Comparison of ENCODE assay signal across 2 cellular contexts in genomic region chr12:23889069-23889440, GRCh38.
TF ChIP-seq lines count a peak whose summit lies in the region.

No MANE protein-coding gene starts in this region.

TF ChIP-seq in K562, 482 proteins besides CTCF, POLR2A, EP300 and RAD21 (continued from another document):
- TF ChIP-seq FOXJ2 (tag; IDR thresholded peaks at IDR 0.05), result no peak
- TF ChIP-seq NFIC (IDR thresholded peaks at IDR 0.05), result no peak
- no peak for TF ChIP-seq RBFOX2 (IDR thresholded peaks at IDR 0.05; ENCODE audit: low read depth, low read length)
- TF ChIP-seq TGIF2 (CRISPR knock-in tag; IDR thresholded peaks at IDR 0.05), result no peak
- TF ChIP-seq MTA3 (IDR thresholded peaks at IDR 0.05; ENCODE audit: borderline replicate concordance), result no peak
- no peak for TF ChIP-seq HNRNPUL1 (IDR thresholded peaks at IDR 0.05; ENCODE audit: low read length)
- TF ChIP-seq SOX6 (IDR thresholded peaks at IDR 0.05), result no peak
- TF ChIP-seq HDAC1 (IDR thresholded peaks at IDR 0.05), result no peak
- no peak for TF ChIP-seq MYNN (IDR thresholded peaks at IDR 0.05)
- TF ChIP-seq MYNN (CRISPR knock-in tag; IDR thresholded peaks at IDR 0.05), result no peak
- no peak for TF ChIP-seq ZNF395 (CRISPR knock-in tag; IDR thresholded peaks at IDR 0.05)
- TF ChIP-seq TARDBP (IDR thresholded peaks at IDR 0.05), result no peak
- TF ChIP-seq ESRRB (CRISPR knock-in tag; IDR thresholded peaks at IDR 0.05; ENCODE audit: borderline replicate concordance), result no peak
- no peak for TF ChIP-seq DDX20 (tag; IDR thresholded peaks at IDR 0.05; ENCODE audit: low read depth)
- no peak for TF ChIP-seq HNRNPH1 (optimal IDR thresholded peaks at IDR 0.05; ENCODE audit: low read depth, low read length)
- TF ChIP-seq ZNF41 (CRISPR knock-in tag; conservative IDR thresholded peaks at IDR 0.05), result no peak
- no peak for TF ChIP-seq ATF1 (CRISPR knock-in tag; IDR thresholded peaks at IDR 0.05)
- TF ChIP-seq ATF1 (tag; IDR thresholded peaks at IDR 0.05), result no peak
- TF ChIP-seq TRIM24 (IDR thresholded peaks at IDR 0.05), result no peak

TF ChIP-seq in neural cell, 6 proteins besides CTCF, POLR2A, EP300 and RAD21:
- TF ChIP-seq POLR2AphosphoS5 (IDR thresholded peaks at IDR 0.05) (no peak), REST (IDR thresholded peaks at IDR 0.05; ENCODE audit: borderline replicate concordance) (no peak), TAF1 (IDR thresholded peaks at IDR 0.05; ENCODE audit: low read depth) (no peak), EZH2 (IDR thresholded peaks at IDR 0.05; ENCODE audit: borderline replicate concordance, insufficient read depth, low read length, poor library complexity, severe bottlenecking) (no peak), MXI1 (conservative IDR thresholded peaks at IDR 0.05; ENCODE audit: poor library complexity, severe bottlenecking) (no peak), SMC3 (conservative IDR thresholded peaks at IDR 0.05; ENCODE audit: poor library complexity) (no peak)
